Comparison of ENCODE assay signal across 29 cellular contexts in genomic region chrX:117990438-117990837, GRCh38.
DNase-seq lines count a peak whose midpoint lies in the region; ATAC-seq and TF ChIP-seq lines count a peak whose summit lies in the region.
"Had no signal": no experiment of that assay in that cellular context is flagged by ENCODE, and none has a peak within 500 bp of the region (broad histone marks: within the 10 kb centered on the region; RNA-seq: fewer than 3 reads in every experiment).

No MANE protein-coding gene starts in this region.

- no peak overlapping the region for H3K4me2 ChIP-seq in smooth muscle cell

- no peak overlapping the region for H3K4me3 ChIP-seq in smooth muscle cell
- H3K4me3 ChIP-seq: lower lobe of right lung, mucosa of descending colon had no signal

- no peaks in the 10 kb centered on the region for H3K36me3 ChIP-seq in smooth muscle cell (ENCODE audit: low read depth)
- H3K36me3 ChIP-seq: lower lobe of right lung had no signal

- H3K27me3 ChIP-seq in foreskin keratinocyte (no peaks in the 10 kb centered on the region), smooth muscle cell (ENCODE audit: low read depth) (no peaks in the 10 kb centered on the region)

- no peaks in the 10 kb centered on the region for H3F3A ChIP-seq in smooth muscle cell (ENCODE audit: low read depth)

- no peak overlapping the region for H3K9ac ChIP-seq in smooth muscle cell (ENCODE audit: low read depth)

- TF ChIP-seq CTCF in foreskin keratinocyte (conservative IDR thresholded peaks at IDR 0.05) (no peak), smooth muscle cell (IDR thresholded peaks at IDR 0.05; ENCODE audit: borderline replicate concordance, insufficient read depth, poor library complexity, severe bottlenecking) (no peak)

- H3K9me3 ChIP-seq in smooth muscle cell (replicated peaks; ENCODE audit: low read depth), result no peaks in the 10 kb centered on the region
- H3K9me3 ChIP-seq: lower lobe of right lung, mucosa of descending colon had no signal

- DNase-seq in DMS53 (lab: John Stamatoyannopoulos, UW), result peak; percentile 13
- no peak for DNase-seq in DMS53 treated with DMSO at 0.1 percent for 48 hours (lab: John Stamatoyannopoulos, UW; ENCODE audit: unreplicated experiment)
- peak; percentile 10 for DNase-seq in amniotic stem cell (lab: John Stamatoyannopoulos, UW)
- DNase-seq in foreskin keratinocyte, result peak; percentile 69 to 81
- no peak for DNase-seq in smooth muscle cell (lab: John Stamatoyannopoulos, UW; ENCODE audit: unreplicated experiment)
- no peak for DNase-seq in caudate nucleus (lab: John Stamatoyannopoulos, UW)
- DNase-seq in stimulated activated CD4-positive, alpha-beta T cell treated with anti-CD3 and anti-CD28 coated beads, Interleukin-2, amount 100 ng/mL, for 48 hours, result no peak
- DNase-seq: activated CD4-positive, alpha-beta memory T cell treated with anti-CD3 and anti-CD28 coated beads, Interleukin-2, amount 10 ng/mL, durations not matched to agents 7 days and 5 days; activated CD4-positive, alpha-beta T cell treated with anti-CD3 and anti-CD28 coated beads for 1 hour; activated CD8-positive, alpha-beta memory T cell treated with anti-CD3 and anti-CD28 coated beads, Interleukin-2, amount 50 U/mL, for 4 hours; activated naive CD4-positive, alpha-beta T cell treated with Interleukin-2 at 50 U/mL for 16 hours; CD4-positive, alpha-beta T cell; DMS 273 treated with DMSO at 0.1 percent for 48 hours; head of caudate nucleus; islet precursor cell; KG1; lower lobe of right lung; MM.1S; mucosa of descending colon; natural killer cell; NCI-H2029; NCI-H2227 treated with DMSO at 0.1 percent for 48 hours; NCI-H526 treated with DMSO at 0.1 percent for 48 hours; NK-92 treated with Interleukin-12 subunit alpha and Interleukin-12 subunit beta, amount 100 ng/mL, for 24 hours; occipital lobe; stimulated activated naive CD4-positive, alpha-beta T cell had no signal

- H3K79me2 ChIP-seq in smooth muscle cell (ENCODE audit: low read depth), result no peaks in the 10 kb centered on the region

- WGBS in smooth muscle cell (ENCODE audit: low lambda C conversion rate), result 75% methylated on average over 3 of the region's 3 CpGs

- ATAC-seq in foreskin keratinocyte (peak; percentile 85), GM18907 (IDR thresholded peaks at IDR 0.05; ENCODE audit: unreplicated experiment) (no peak)
- ATAC-seq: lower lobe of right lung, mucosa of descending colon, natural killer cell, Right ventricle myocardium inferior had no signal

- H3K27ac ChIP-seq in foreskin keratinocyte (peak overlapping the region; percentile 71), smooth muscle cell (ENCODE audit: low read depth) (peak overlapping the region; percentile 28), caudate nucleus (ENCODE audit: low read depth, low read length) (no peak overlapping the region)
- H3K27ac ChIP-seq: 22Rv1, lower lobe of right lung had no signal

- no peaks in the 10 kb centered on the region for H4K20me1 ChIP-seq in smooth muscle cell (ENCODE audit: low read depth)

- H2AFZ ChIP-seq in smooth muscle cell (ENCODE audit: low read depth), result no peak overlapping the region

- H3K4me1 ChIP-seq in foreskin keratinocyte (peaks cover 26% of the 10 kb centered on the region), smooth muscle cell (ENCODE audit: low read depth) (no peaks in the 10 kb centered on the region)
- H3K4me1 ChIP-seq: lower lobe of right lung had no signal

Comparison
In these comparisons a context has a peak if more than half of its experiments do, and no peak if none do; other contexts are left out.
1. DNase-seq: peak in DMS53 (single experiment), amniotic stem cell (single experiment) and foreskin keratinocyte (2 of 2); none in DMS53 treated with DMSO at 0.1 percent for 48 hours (single experiment), smooth muscle cell (single experiment), caudate nucleus (0 of 61) and stimulated activated CD4-positive, alpha-beta T cell treated with anti-CD3 and anti-CD28 coated beads, Interleukin-2, amount 100 ng/mL, for 48 hours (0 of 2).